Comparison of ENCODE assay signal across 8 cellular contexts in genomic region chr17:17590141-17590735, GRCh38. TPM values are rescaled to one million over a fixed set of nuclear protein-coding genes. Genes with fewer than 3 reads are reported as not detected.
DNase-seq lines count a peak whose midpoint lies in the region; ATAC-seq, FAIRE-seq and TF ChIP-seq lines count a peak whose summit lies in the region.

No MANE protein-coding gene starts in this region.

- no peaks in the 10 kb centered on the region for H3K36me3 ChIP-seq in kidney (ENCODE audit: control insufficient read depth in 1 of 2, insufficient read depth in 2 of 2, low read length in 2 of 2)
- no peaks in the 10 kb centered on the region for H3K36me3 ChIP-seq in tibial artery

- peaks cover 19% of the 10 kb centered on the region for H3K4me1 Mint-ChIP-seq in activated T-cell treated with anti-CD3 and anti-CD28 coated beads, Interleukin-2, amount 50 U/mL, for 4 hours (ENCODE audit: low read depth)
- peaks cover 17% of the 10 kb centered on the region for H3K4me1 Mint-ChIP-seq in activated T-helper 17 cell treated with anti-CD3 and anti-CD28 coated beads, Interleukin-2, amount 50 U/mL, for 72 hours

- TF ChIP-seq CTCF in kidney (IDR thresholded peaks at IDR 0.05; ENCODE audit: borderline replicate concordance, extremely low read depth, insufficient read depth) (no peak), tibial artery (IDR thresholded peaks at IDR 0.05) (no peak)

- H3K9me3 Mint-ChIP-seq in activated T-cell treated with anti-CD3 and anti-CD28 coated beads, Interleukin-2, amount 50 U/mL, for 4 hours = no peaks in the 10 kb centered on the region
- no peaks in the 10 kb centered on the region for H3K9me3 Mint-ChIP-seq in activated T-helper 17 cell treated with anti-CD3 and anti-CD28 coated beads, Interleukin-2, amount 50 U/mL, for 72 hours

- H3K27ac Mint-ChIP-seq in activated T-helper 17 cell treated with anti-CD3 and anti-CD28 coated beads, Interleukin-2, amount 50 U/mL, for 72 hours = peak overlapping the region; percentile 85

- no peak for DNase-seq in activated T-cell treated with anti-CD3 and anti-CD28 coated beads, Interleukin-2, amount 50 U/mL, for 4 hours
- DNase-seq in activated T-cell treated with anti-CD3 and anti-CD28 coated beads for 4 hours = no peak
- DNase-seq in kidney = no peak
- DNase-seq in tibial artery = no peak
- DNase-seq in COR-L47 (lab: John Stamatoyannopoulos, UW) = no peak
- DNase-seq in A172 (ENCODE audit: low spot score) = no peak

- H3K4me3 ChIP-seq in kidney (ENCODE audit: low read length in 2 of 2) = peak overlapping the region; percentile 74 to 84
- peak overlapping the region; percentile 62 to 69 for H3K4me3 ChIP-seq in tibial artery

- ATAC-seq in activated T-cell treated with anti-CD3 and anti-CD28 coated beads, Interleukin-2, amount 50 U/mL, for 4 hours = no peak
- no peak for ATAC-seq in activated T-helper 17 cell treated with anti-CD3 and anti-CD28 coated beads, Interleukin-2, amount 50 U/mL, for 72 hours (replicated peaks)
- ATAC-seq in GM21515 (IDR thresholded peaks at IDR 0.05; ENCODE audit: unreplicated experiment) = no peak

- H3K9me3 ChIP-seq in kidney (ENCODE audit: control insufficient read depth in 1 of 2, low read length in 2 of 2) (no peaks in the 10 kb centered on the region), tibial artery (no peaks in the 10 kb centered on the region)

- peak overlapping the region; percentile 93 for H3K4me3 Mint-ChIP-seq in activated T-cell treated with anti-CD3 and anti-CD28 coated beads, Interleukin-2, amount 50 U/mL, for 4 hours
- H3K4me3 Mint-ChIP-seq in activated T-helper 17 cell treated with anti-CD3 and anti-CD28 coated beads, Interleukin-2, amount 50 U/mL, for 72 hours = peak overlapping the region; percentile 87

- H3K4me1 ChIP-seq in kidney (ENCODE audit: control insufficient read depth in 1 of 2, insufficient read depth in 1 of 2, low read depth in 1 of 2, low read length in 2 of 2) (peaks cover 13 to 28% of the 10 kb centered on the region in 2 donors), tibial artery (peaks cover 0 to 27% (median 20%) of the 10 kb centered on the region in 4 donors)

- no peaks in the 10 kb centered on the region for H3K27me3 ChIP-seq in tibial artery

- H3K27ac ChIP-seq in kidney (ENCODE audit: low read depth in 2 of 2, low read length in 2 of 2) (peak overlapping the region; percentile 66 to 85), tibial artery (peak overlapping the region in 1 of 2 donors; percentile 81)

- FAIRE-seq in kidney (lab: Jason Lieb, UNC) = no peak

- no peaks in the 10 kb centered on the region for H3K27me3 Mint-ChIP-seq in activated T-cell treated with anti-CD3 and anti-CD28 coated beads, Interleukin-2, amount 50 U/mL, for 4 hours (ENCODE audit: low read depth)
- H3K27me3 Mint-ChIP-seq in activated T-helper 17 cell treated with anti-CD3 and anti-CD28 coated beads, Interleukin-2, amount 50 U/mL, for 72 hours = no peaks in the 10 kb centered on the region

- peak overlapping the region in 1 of 2 donors; percentile 63 for H3K9ac ChIP-seq in kidney (ENCODE audit: low read length in 2 of 2)

- H3K36me3 Mint-ChIP-seq in activated T-cell treated with anti-CD3 and anti-CD28 coated beads, Interleukin-2, amount 50 U/mL, for 4 hours (ENCODE audit: insufficient read depth) = no peaks in the 10 kb centered on the region
- no peaks in the 10 kb centered on the region for H3K36me3 Mint-ChIP-seq in activated T-helper 17 cell treated with anti-CD3 and anti-CD28 coated beads, Interleukin-2, amount 50 U/mL, for 72 hours (ENCODE audit: low read depth)

- intact Hi-C loops in kidney (cut with DNase I) = no loop called here
- intact Hi-C loops in tibial artery (cut with DNase I; ENCODE audit: low total_unique reads) = loop anchor here (5.0 to 10.0 kb wide), 2 partner anchors 93 to 285 kb away; partner anchors contain the start of gene RASD1

RNA-seq across cellular contexts. Expression of gene PEMT, which starts 1.3 kb away (rescaled TPM):
- 10 to 100 TPM; 52.5 to 53.8 (median 53.0) TPM for total RNA-seq in activated T-cell treated with anti-CD3 and anti-CD28 coated beads, Interleukin-2, amount 50 U/mL, for 4 hours
- 10 to 100 TPM; 18.1 to 33.5 TPM for total RNA-seq in activated T-helper 17 cell treated with anti-CD3 and anti-CD28 coated beads, Interleukin-2, amount 50 U/mL, for 72 hours
- 36.8 TPM for total RNA-seq in kidney
- 52.1 TPM for polyA plus RNA-seq in kidney (ENCODE audit: insufficient read depth, low read depth, low replicate concordance)
- total RNA-seq in A172 (2014; rRNA removed; shearing (Covaris generic)) = 39.6 and 44.0 TPM in 2 replicates
